22 cellular contexts compared by ENCODE assay signal in the genomic region with DNA sequence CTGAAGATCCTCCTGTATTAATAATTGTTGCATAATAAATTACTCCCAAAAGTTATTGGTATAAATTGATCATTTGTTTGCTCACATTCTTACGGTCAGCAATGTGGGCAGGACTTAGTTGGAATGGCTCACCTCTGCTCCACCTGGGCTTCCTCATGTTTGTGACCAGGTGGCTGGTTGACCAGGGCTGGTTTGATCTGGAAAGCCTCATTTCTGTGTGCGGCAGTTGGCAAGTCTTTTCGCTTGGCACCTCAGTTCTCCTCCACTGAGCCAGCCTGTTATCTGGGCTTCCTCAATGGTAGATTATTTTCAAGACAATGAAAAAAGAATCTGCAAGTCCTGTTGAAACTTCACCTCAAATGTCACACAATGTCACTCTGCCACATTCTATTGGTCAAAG.
A peak's percentile ranks its signal among the peaks of the same experiment; 100 is the strongest.
DNase-seq lines count a peak whose midpoint lies in the region; ATAC-seq, FAIRE-seq and TF ChIP-seq lines count a peak whose summit lies in the region.
"Had no signal": no experiment of that assay in that cellular context is flagged by ENCODE, and none has a peak within 500 bp of the region (broad histone marks: within the 10 kb centered on the region; RNA-seq: fewer than 3 reads in every experiment).

No MANE protein-coding gene starts in this region.

- H4K20me1 ChIP-seq in BLaER1 treated with 17β-estradiol and CSF1 and Interleukin-3, amounts not matched to agents 10 nM and 100 nM = no peaks in the 10 kb centered on the region; a peak in 1 of 22 replicates

- CTCF ChIA-PET in GM10248 (lab: Yijun Ruan, JAX) = interaction anchor here (1.3 kb wide), 1 partner anchor 15 kb away, joined by 3 read pairs; no protein-coding TSS in a partner anchor

- H3K4me1 ChIP-seq in BLaER1 treated with 17β-estradiol and CSF1 and Interleukin-3, amounts not matched to agents 10 nM and 100 nM = peaks cover 0 to 27% (median 15%) of the 10 kb centered on the region in 10 experiments; a peak in 16 of 20 replicates
- no peaks in the 10 kb centered on the region for H3K4me1 ChIP-seq in pancreas
- H3K4me1 ChIP-seq: BE2C had no signal

- intact Hi-C loops in pancreas (cut with DNase I) = no loop called here

- H3K36me3 ChIP-seq in BLaER1 treated with 17β-estradiol and CSF1 and Interleukin-3, amounts not matched to agents 10 nM and 100 nM = no peaks in the 10 kb centered on the region
- H3K36me3 ChIP-seq in pancreas = no peaks in the 10 kb centered on the region
- H3K36me3 ChIP-seq: BE2C had no signal

- peak overlapping the region in 2 of 10 experiments; percentile 12 to 17; a peak in 1 of 20 replicates for H3K4me3 ChIP-seq in BLaER1 treated with 17β-estradiol and CSF1 and Interleukin-3, amounts not matched to agents 10 nM and 100 nM
- no peak overlapping the region for H3K4me3 ChIP-seq in pancreas
- H3K4me3 ChIP-seq: GM12878 had no signal

- peak in 1 of 6 donors; percentile 21 for DNase-seq in pancreas
- no peak for DNase-seq in activated gamma-delta T cell treated with Interleukin-2 at 50 U/mL for 16 hours
- DNase-seq in GM10248 (ENCODE audit: extremely low spot score) = no peak
- DNase-seq: 8988T; ACHN; BE2C; C1 segment of cervical spinal cord; CD4-positive, alpha-beta memory T cell; CD4-positive, CD25-positive, alpha-beta regulatory T cell; CD8-positive, alpha-beta memory T cell; COR-L47; DMS 273 treated with DMSO at 0.1 percent for 48 hours; DMS153; DMS79; DND-41; GDM1 had no signal

- 51 to 54% methylated on average over 3 of the region's 3 CpGs for WGBS in pancreas, 2 donors

- peaks cover 17 to 37% (median 30%) of the 10 kb centered on the region in 11 experiments; a peak in 21 of 22 replicates for H3K9me3 ChIP-seq in BLaER1 treated with 17β-estradiol and CSF1 and Interleukin-3, amounts not matched to agents 10 nM and 100 nM (replicated peaks in 1 of 11)
- no peaks in the 10 kb centered on the region for H3K9me3 ChIP-seq in pancreas
- H3K9me3 ChIP-seq: BE2C had no signal

- POLR2A ChIA-PET in GM10248 (lab: Yijun Ruan, JAX) = no interaction called here

- no peak for TF ChIP-seq CTCF in pancreas (IDR thresholded peaks at IDR 0.05)
- no peak for TF ChIP-seq CTCF in GM10248 (IDR thresholded peaks at IDR 0.05; ENCODE audit: control extremely low read depth, extremely low read depth, low read depth, missing control alignments)

- peak overlapping the region in 3 of 11 experiments; percentile 1 to 45 (median 16); a peak in 3 of 22 replicates for H3K9ac ChIP-seq in BLaER1 treated with 17β-estradiol and CSF1 and Interleukin-3, amounts not matched to agents 10 nM and 100 nM

- no peaks in the 10 kb centered on the region for H3K27me3 ChIP-seq in BLaER1 treated with 17β-estradiol and CSF1 and Interleukin-3, amounts not matched to agents 10 nM and 100 nM
- no peaks in the 10 kb centered on the region for H3K27me3 ChIP-seq in pancreas
- H3K27me3 ChIP-seq: BE2C had no signal

- FAIRE-seq in pancreas (lab: Jason Lieb, UNC) = no peak
- FAIRE-seq: A204.1, GM12878, GM12892, GM18507 had no signal

- ATAC-seq in pancreas (peak; percentile 29 to 71 (median 30)), HG03025 (IDR thresholded peaks at IDR 0.05; ENCODE audit: low FRiP score, unreplicated experiment) (no peak)
- ATAC-seq: GM12878 had no signal

- H3K27ac ChIP-seq in BLaER1 treated with 17β-estradiol and CSF1 and Interleukin-3, amounts not matched to agents 10 nM and 100 nM = peak overlapping the region in 4 of 11 experiments; percentile 6 to 56 (median 44); a peak in 6 of 22 replicates
- H3K27ac ChIP-seq in pancreas = no peak overlapping the region

- H3K4me2 ChIP-seq in BLaER1 treated with 17β-estradiol and CSF1 and Interleukin-3, amounts not matched to agents 10 nM and 100 nM = peak overlapping the region in 10 of 11 experiments; percentile 5 to 83 (median 59); a peak in 18 of 22 replicates
